25 cellular contexts compared by ENCODE assay signal in genomic region chr5:140388052-140388451, GRCh38. TPM values are rescaled to one million over a fixed set of nuclear protein-coding genes. Genes with fewer than 3 reads are reported as not detected.
DNase-seq lines count a peak whose midpoint lies in the region; ATAC-seq, FAIRE-seq and TF ChIP-seq lines count a peak whose summit lies in the region.
"Had no signal": no experiment of that assay in that cellular context is flagged by ENCODE, and none has a peak within 500 bp of the region (broad histone marks: within the 10 kb centered on the region; RNA-seq: fewer than 3 reads in every experiment).

No MANE protein-coding gene starts in this region.

- H3K9me3 ChIP-seq in endothelial cell of umbilical vein (replicated peaks; ENCODE audit: control insufficient read depth, insufficient read depth, low read length) (no peaks in the 10 kb centered on the region), right lobe of liver (no peaks in the 10 kb centered on the region)
- H3K9me3 ChIP-seq: BLaER1, Caco-2, HAP-1 had no signal

- TF ChIP-seq POLR2A in endothelial cell of umbilical vein (IDR thresholded peaks at IDR 0.05; ENCODE audit: low read depth, low read length) (no peak), right lobe of liver (IDR thresholded peaks at IDR 0.05) (no peak)

- no peaks in the 10 kb centered on the region for H3K27me3 ChIP-seq in endothelial cell of umbilical vein (ENCODE audit: control insufficient read depth in 2 of 2, insufficient read depth in 2 of 2, low read length in 2 of 2)
- no peaks in the 10 kb centered on the region for H3K27me3 ChIP-seq in right lobe of liver
- H3K27me3 ChIP-seq: BLaER1 had no signal

- intact Hi-C loops in endothelial cell of umbilical vein (cut with micrococcal nuclease) (no loop called here), right lobe of liver (cut with DNase I) (no loop called here)

- H3K4me3 ChIP-seq in endothelial cell of umbilical vein (replicated peaks in 1 of 3; ENCODE audit: insufficient read depth in 1 of 3, low read depth in 1 of 3, low read length in 3 of 3) = no peak overlapping the region
- H3K4me3 ChIP-seq in right lobe of liver = no peak overlapping the region
- H3K4me3 ChIP-seq: BLaER1, HAP-1 had no signal

- peak; percentile 68 for FAIRE-seq in endothelial cell of umbilical vein (lab: Jason Lieb, UNC)
- FAIRE-seq: A204.1, GM12891, GM18507, H54 had no signal

- DNase-seq in DMS53 (lab: John Stamatoyannopoulos, UW) = peak; percentile 18
- DNase-seq in DMS53 treated with DMSO at 0.1 percent for 48 hours (lab: John Stamatoyannopoulos, UW; ENCODE audit: unreplicated experiment) = no peak
- no peak for DNase-seq in endothelial cell of umbilical vein (ENCODE audit: low read depth, low spot score)
- no peak for DNase-seq in right lobe of liver
- DNase-seq in NAMALWA (ENCODE audit: low spot score) = no peak
- DNase-seq: Caco-2; CD4-positive, CD25-positive, alpha-beta regulatory T cell; CD8-positive, alpha-beta T cell; DMS153; DMS79 treated with DMSO at 0.1 percent for 48 hours; GF-D8; GOT3 had no signal

- H4K20me1 ChIP-seq in endothelial cell of umbilical vein (replicated peaks; ENCODE audit: control insufficient read depth, extremely low read depth, insufficient read depth, low read length) = no peaks in the 10 kb centered on the region
- H4K20me1 ChIP-seq: BLaER1 had no signal

- no peaks in the 10 kb centered on the region for H3K9me1 ChIP-seq in endothelial cell of umbilical vein (replicated peaks; ENCODE audit: control insufficient read depth, extremely low read depth, insufficient read depth, low read length)

- 89% methylated on average over 2 of the region's 2 CpGs for WGBS in right lobe of liver (ENCODE audit: insufficient coverage, low coverage, low lambda C conversion rate, missing lambda C conversion rate)

- ATAC-seq in right lobe of liver = peak in 3 of 4 donors; percentile 20 to 58 (median 40)
- ATAC-seq in GM21360 (IDR thresholded peaks at IDR 0.05; ENCODE audit: unreplicated experiment) = no peak
- ATAC-seq: CD8-positive, alpha-beta T cell had no signal

- no peaks in the 10 kb centered on the region for H3K36me3 ChIP-seq in endothelial cell of umbilical vein (ENCODE audit: control insufficient read depth in 2 of 2, extremely low read depth in 1 of 2, insufficient read depth in 2 of 2, low read length in 2 of 2)
- H3K36me3 ChIP-seq in right lobe of liver = no peaks in the 10 kb centered on the region
- H3K36me3 ChIP-seq: HAP-1 had no signal

- no peak overlapping the region for H3K4me2 ChIP-seq in endothelial cell of umbilical vein (ENCODE audit: insufficient read depth, low read length)
- H3K4me2 ChIP-seq: BLaER1 had no signal

- no peak overlapping the region for H2AFZ ChIP-seq in endothelial cell of umbilical vein (ENCODE audit: low read depth, low read length)

- H3K79me2 ChIP-seq in endothelial cell of umbilical vein (ENCODE audit: control insufficient read depth, insufficient read depth, low read length) = no peaks in the 10 kb centered on the region

- dilution Hi-C loops in endothelial cell of umbilical vein (cut with MboI; ENCODE audit: extremely low pct_ligation_motif_present, low sequenced_read_pairs) = no loop called here

- no peak overlapping the region for H3K27ac ChIP-seq in endothelial cell of umbilical vein (ENCODE audit: insufficient read depth, low read depth, low read length)
- no peak overlapping the region for H3K27ac ChIP-seq in right lobe of liver
- H3K27ac ChIP-seq: 22Rv1, BLaER1, C4-2B had no signal

- peaks cover 7% of the 10 kb centered on the region for H3K4me1 ChIP-seq in endothelial cell of umbilical vein (ENCODE audit: control insufficient read depth, extremely low read depth, insufficient read depth, low read length)
- H3K4me1 ChIP-seq in right lobe of liver = peaks cover 0 to 6% (median 0%) of the 10 kb centered on the region in 4 donors
- H3K4me1 ChIP-seq: Caco-2, HAP-1 had no signal

- BruUV-seq in endothelial cell of umbilical vein (replicated peaks; lab: Mats Ljungman, UMichigan) = no TSS peak

- POLR2A ChIA-PET in endothelial cell of umbilical vein (lab: Charles Lee) = interaction anchor here (0.5 kb wide), 1 partner anchor 8 kb away, joined by 4 read pairs; no protein-coding TSS in a partner anchor

- no peak overlapping the region for H3K9ac ChIP-seq in endothelial cell of umbilical vein (replicated peaks; ENCODE audit: extremely low read depth, insufficient read depth, low read length)
- H3K9ac ChIP-seq: BLaER1 had no signal

- CTCF ChIA-PET in endothelial cell of umbilical vein (lab: Charles Lee) = interaction anchor here (1.9 kb wide), 1 partner anchor 24 kb away, joined by 4 read pairs; no protein-coding TSS in a partner anchor

- TF ChIP-seq CTCF in endothelial cell of umbilical vein (IDR thresholded peaks at IDR 0.05; ENCODE audit: extremely low read depth in 1 of 2, insufficient read depth in 1 of 2, low read depth in 1 of 2, low read length in 2 of 2) = no peak
- no peak for TF ChIP-seq CTCF in right lobe of liver (IDR thresholded peaks at IDR 0.05)

TF ChIP-seq in endothelial cell of umbilical vein, 7 proteins besides CTCF, POLR2A, EP300 and RAD21:
- no peak for TF ChIP-seq JUN (IDR thresholded peaks at IDR 0.05; ENCODE audit: borderline replicate concordance, insufficient read depth, insufficient read length, low read depth)
- no peak for TF ChIP-seq MAX (IDR thresholded peaks at IDR 0.05; ENCODE audit: insufficient read depth, insufficient read length)
- TF ChIP-seq EZH2 (IDR thresholded peaks at IDR 0.05; ENCODE audit: borderline replicate concordance, low read depth, low read length, severe bottlenecking) = no peak
- TF ChIP-seq FOS (IDR thresholded peaks at IDR 0.05; ENCODE audit: borderline replicate concordance, insufficient read depth, low read length) = no peak
- TF ChIP-seq POLR2AphosphoS5 (IDR thresholded peaks at IDR 0.05; ENCODE audit: insufficient read depth, low read depth, low read length) = no peak
- TF ChIP-seq MYC (IDR thresholded peaks at IDR 0.05; ENCODE audit: low read depth, low read length) = no peak
- no peak for TF ChIP-seq GATA2 (IDR thresholded peaks at IDR 0.05; ENCODE audit: insufficient read depth, insufficient read length, low read depth, low read length)

RNA-seq across cellular contexts. Expression of gene ANKHD1, which starts 13.6 kb away (rescaled TPM):
- total RNA-seq in endothelial cell of umbilical vein = 87.0 and 92.4 TPM in 2 replicates
- polyA plus RNA-seq in endothelial cell of umbilical vein = 54.8 and 56.1 TPM in 2 replicates
- 41.6 and 43.0 TPM in 2 replicates for polyA plus RNA-seq in endothelial cell of umbilical vein (2011; cell fraction: cytosol; rRNA removed)
- 156 and 175 TPM in 2 replicates for polyA plus RNA-seq in endothelial cell of umbilical vein (2011; cell fraction: nucleus; rRNA removed)
- polyA plus RNA-seq in endothelial cell of umbilical vein (2012) = 46.3 and 54.2 TPM in 2 replicates
- 155 and 170 TPM in 2 replicates for polyA minus RNA-seq in endothelial cell of umbilical vein
- polyA minus RNA-seq in endothelial cell of umbilical vein (2011; cell fraction: cytosol; rRNA and poly(A)+ RNA removed) = 39.7 TPM
- polyA minus RNA-seq in endothelial cell of umbilical vein (2011; cell fraction: nucleus; rRNA and poly(A)+ RNA removed) = 173 and 218 TPM in 2 replicates
- 10 to 100 TPM; 45.5 to 73.2 (median 62.6) TPM for total RNA-seq in right lobe of liver

RNA-seq across cellular contexts. Expression of gene SLC4A9, which starts 28.1 kb away (rescaled TPM):
- total RNA-seq in endothelial cell of umbilical vein = not detected in 2 replicates
- polyA plus RNA-seq in endothelial cell of umbilical vein = not detected in 2 replicates
- 0.06 TPM in 1 of 2 replicates, not detected in the other for polyA plus RNA-seq in endothelial cell of umbilical vein (2011; cell fraction: cytosol; rRNA removed)
- 0.09 and 0.22 TPM in 2 replicates for polyA plus RNA-seq in endothelial cell of umbilical vein (2011; cell fraction: nucleus; rRNA removed)
- not detected in 2 replicates for polyA plus RNA-seq in endothelial cell of umbilical vein (2012)
- not detected in 2 replicates for polyA minus RNA-seq in endothelial cell of umbilical vein
- polyA minus RNA-seq in endothelial cell of umbilical vein (2011; cell fraction: cytosol; rRNA and poly(A)+ RNA removed) = not detected
- not detected in 2 replicates for polyA minus RNA-seq in endothelial cell of umbilical vein (2011; cell fraction: nucleus; rRNA and poly(A)+ RNA removed)
- total RNA-seq in right lobe of liver = not detected
- total RNA-seq: B cell; CD4-positive, CD25-positive, alpha-beta regulatory T cell; CD8-positive, alpha-beta T cell; Daoy; G401 had no signal
- polyA plus RNA-seq: AG04450; CD4-positive, CD25-positive, alpha-beta regulatory T cell had no signal

RNA-seq across cellular contexts. Expression of gene HBEGF, which starts 41.6 kb away (rescaled TPM):
- total RNA-seq in endothelial cell of umbilical vein (33.2 and 35.3 TPM in 2 replicates), right lobe of liver (1 to 10 TPM in 2 of 6 experiments, under 1 TPM in 4; 0.42 to 1.8 (median 0.78) TPM)
- 62.9 and 79.8 TPM in 2 replicates for polyA plus RNA-seq in endothelial cell of umbilical vein
- 79.4 and 88.5 TPM in 2 replicates for polyA plus RNA-seq in endothelial cell of umbilical vein (2011; cell fraction: cytosol; rRNA removed)
- polyA plus RNA-seq in endothelial cell of umbilical vein (2011; cell fraction: nucleus; rRNA removed) = 126 and 162 TPM in 2 replicates
- polyA plus RNA-seq in endothelial cell of umbilical vein (2012) = 38.6 and 57.3 TPM in 2 replicates
- 33.7 and 35.1 TPM in 2 replicates for polyA minus RNA-seq in endothelial cell of umbilical vein
- 1.2 TPM for polyA minus RNA-seq in endothelial cell of umbilical vein (2011; cell fraction: cytosol; rRNA and poly(A)+ RNA removed)
- polyA minus RNA-seq in endothelial cell of umbilical vein (2011; cell fraction: nucleus; rRNA and poly(A)+ RNA removed) = 54.6 and 68.6 TPM in 2 replicates
- polyA plus RNA-seq: CD4-positive, CD25-positive, alpha-beta regulatory T cell had no signal

Comparison
In these comparisons a context has a peak if more than half of its experiments do, and no peak if none do; other contexts are left out.
1. RNA of gene HBEGF, which starts 41.6 kb away (total RNA-seq): 33.2 to 35.3 TPM in endothelial cell of umbilical vein; 0.42 to 1.8 TPM in right lobe of liver; every median in the first group is over 10 times any median in the second.